15 cellular contexts compared by ENCODE assay signal in genomic region chr20:51803157-51803854, GRCh38. TPM values are rescaled to one million over a fixed set of nuclear protein-coding genes. Genes with fewer than 3 reads are reported as not detected.
DNase-seq lines count a peak whose midpoint lies in the region; ATAC-seq, FAIRE-seq and TF ChIP-seq lines count a peak whose summit lies in the region.
"Had no signal": no experiment of that assay in that cellular context is flagged by ENCODE, and none has a peak within 500 bp of the region (broad histone marks: within the 10 kb centered on the region; RNA-seq: fewer than 3 reads in every experiment).

No MANE protein-coding gene starts in this region.

- peak; percentile 46 for FAIRE-seq in endothelial cell of umbilical vein (lab: Jason Lieb, UNC)
- FAIRE-seq in GM12892 (lab: Jason Lieb, UNC) = no peak
- FAIRE-seq: pancreas had no signal

- no peak overlapping the region for H4K91ac ChIP-seq in neuronal stem cell (ENCODE audit: low read depth, low read length, poor library complexity)

- H3K23ac ChIP-seq in neuronal stem cell (ENCODE audit: low read depth, low read length, poor library complexity) = no peak overlapping the region

- DNase-seq in ELR (ENCODE audit: low read depth) = peak; percentile 48
- peak; percentile 77 for DNase-seq in M059J (ENCODE audit: low read depth)
- DNase-seq in endothelial cell of umbilical vein (ENCODE audit: low read depth, low spot score) = no peak
- DNase-seq in neuronal stem cell (ENCODE audit: low spot score) = no peak
- no peak for DNase-seq in NCI-H345 (lab: John Stamatoyannopoulos, UW)
- no peak for DNase-seq in GM12892 (ENCODE audit: insufficient read length)
- no peak for DNase-seq in NCI-H2196 (lab: John Stamatoyannopoulos, UW; ENCODE audit: unreplicated experiment)
- DNase-seq: activated CD4-positive, alpha-beta memory T cell treated with anti-CD3 and anti-CD28 coated beads, Interleukin-2, amount 10 ng/mL, durations not matched to agents 7 days and 5 days; NCI-H187 treated with DMSO at 0.1 percent for 48 hours; spleen; stimulated activated naive B cell treated with anti-CD40 and anti-IgM and Interleukin-4, amounts not matched to agents 10 μg/mL and 1 μg/mL and 100 μg/mL, for 72 hours had no signal

- H3K79me2 ChIP-seq in endothelial cell of umbilical vein (ENCODE audit: control insufficient read depth, insufficient read depth, low read length) = no peaks in the 10 kb centered on the region

- no CpG with 5 or more reads among the region's 4 CpGs for WGBS in neuronal stem cell (ENCODE audit: extremely low coverage in 2 of 2, insufficient read length in 2 of 2, insufficient replicate concordance in 1 of 2), 2 donors

- no peak overlapping the region for H2BK120ac ChIP-seq in neuronal stem cell (ENCODE audit: low read depth, low read length)

- no peak overlapping the region for H3K4me2 ChIP-seq in endothelial cell of umbilical vein (ENCODE audit: insufficient read depth, low read length)
- no peak overlapping the region for H3K4me2 ChIP-seq in neuronal stem cell (ENCODE audit: insufficient read depth, low read length, poor library complexity, severe bottlenecking)

- CTCF ChIA-PET in endothelial cell of umbilical vein (lab: Charles Lee) = interaction anchor here (0.7 to 2.4 kb wide), 3 partner anchors 142 to 266 kb away, joined by 3 to 8 read pairs (median 3); no protein-coding TSS in a partner anchor

- H3K4me1 ChIP-seq in endothelial cell of umbilical vein (ENCODE audit: control insufficient read depth, extremely low read depth, insufficient read depth, low read length) (peaks cover 14% of the 10 kb centered on the region), neuronal stem cell (ENCODE audit: control insufficient read depth in 2 of 2, insufficient read depth in 1 of 2, low read depth in 1 of 2, low read length in 2 of 2) (peaks cover 9 to 15% of the 10 kb centered on the region in 2 donors)

- no peak overlapping the region for H3K4ac ChIP-seq in neuronal stem cell (ENCODE audit: low read length)

- H3K27ac ChIP-seq in endothelial cell of umbilical vein (ENCODE audit: insufficient read depth, low read depth, low read length) = no peak overlapping the region
- no peak overlapping the region for H3K27ac ChIP-seq in neuronal stem cell (replicated peaks; ENCODE audit: low read length)
- H3K27ac ChIP-seq: spleen had no signal

- TF ChIP-seq CTCF in endothelial cell of umbilical vein (IDR thresholded peaks at IDR 0.05; ENCODE audit: extremely low read depth in 1 of 2, insufficient read depth in 1 of 2, low read depth in 1 of 2, low read length in 2 of 2) = no peak

- H2BK15ac ChIP-seq in neuronal stem cell (ENCODE audit: low read length) = no peak overlapping the region

- no peak overlapping the region for H2AFZ ChIP-seq in endothelial cell of umbilical vein (ENCODE audit: low read depth, low read length)
- peak overlapping the region; percentile 77 for H2AFZ ChIP-seq in neuronal stem cell (ENCODE audit: low read length)

- peaks cover 3% of the 10 kb centered on the region for H3K79me1 ChIP-seq in neuronal stem cell (ENCODE audit: low read depth, low read length)

- H3K9me3 ChIP-seq in endothelial cell of umbilical vein (replicated peaks; ENCODE audit: control insufficient read depth, insufficient read depth, low read length) (no peaks in the 10 kb centered on the region), neuronal stem cell (replicated peaks in 1 of 2; ENCODE audit: control insufficient read depth in 2 of 2, insufficient read depth in 1 of 2, low read depth in 1 of 2, low read length in 2 of 2) (no peaks in the 10 kb centered on the region)
- H3K9me3 ChIP-seq: pancreas, spleen had no signal

- TF ChIP-seq POLR2A in endothelial cell of umbilical vein (IDR thresholded peaks at IDR 0.05; ENCODE audit: low read depth, low read length) (no peak), GM12892 (IDR thresholded peaks at IDR 0.05; ENCODE audit: low read depth, low read length) (no peak)

- H2BK5ac ChIP-seq in neuronal stem cell (ENCODE audit: low read length) = no peak overlapping the region

- H3K18ac ChIP-seq in neuronal stem cell (ENCODE audit: low read length) = no peak overlapping the region

- H3K9ac ChIP-seq in endothelial cell of umbilical vein (replicated peaks; ENCODE audit: extremely low read depth, insufficient read depth, low read length) (no peak overlapping the region), neuronal stem cell (ENCODE audit: low read depth, low read length, poor library complexity) (no peak overlapping the region)

- dilution Hi-C loops in endothelial cell of umbilical vein (cut with MboI; ENCODE audit: extremely low pct_ligation_motif_present, low sequenced_read_pairs) = no loop called here

- ATAC-seq in GM18517 (IDR thresholded peaks at IDR 0.05; ENCODE audit: unreplicated experiment) = no peak
- ATAC-seq: stimulated activated naive B cell treated with anti-CD40 and anti-IgM and Interleukin-4, amounts not matched to agents 10 μg/mL and 1 μg/mL and 100 μg/mL, for 72 hours had no signal

- no peak overlapping the region for H2BK12ac ChIP-seq in neuronal stem cell (ENCODE audit: low read length)

- H3K14ac ChIP-seq in neuronal stem cell (ENCODE audit: low read length) = no peak overlapping the region

- H3K27me3 ChIP-seq in endothelial cell of umbilical vein (ENCODE audit: control insufficient read depth in 2 of 2, insufficient read depth in 2 of 2, low read length in 2 of 2) (peaks cover 10 to 30% of the 10 kb centered on the region in 2 experiments), neuronal stem cell (ENCODE audit: control insufficient read depth in 3 of 3, insufficient read depth in 3 of 3, low read depth in 1 of 3, low read length in 3 of 3) (no peaks in the 10 kb centered on the region)
- H3K27me3 ChIP-seq: pancreas had no signal

- no peak overlapping the region for H2AK5ac ChIP-seq in neuronal stem cell (ENCODE audit: low read depth, low read length)

- no peak overlapping the region for H4K8ac ChIP-seq in neuronal stem cell (ENCODE audit: low read depth, low read length)

- intact Hi-C loops in endothelial cell of umbilical vein (cut with micrococcal nuclease) = loop anchor here (5.0 kb wide), 1 partner anchor 106 kb away; no protein-coding TSS in a partner anchor

- H3K9me1 ChIP-seq in endothelial cell of umbilical vein (replicated peaks; ENCODE audit: control insufficient read depth, extremely low read depth, insufficient read depth, low read length) = no peaks in the 10 kb centered on the region

- H4K20me1 ChIP-seq in endothelial cell of umbilical vein (replicated peaks; ENCODE audit: control insufficient read depth, extremely low read depth, insufficient read depth, low read length) = no peaks in the 10 kb centered on the region

- POLR2A ChIA-PET in endothelial cell of umbilical vein (lab: Charles Lee) = no interaction called here

- H3K36me3 ChIP-seq in endothelial cell of umbilical vein (ENCODE audit: control insufficient read depth in 2 of 2, extremely low read depth in 1 of 2, insufficient read depth in 2 of 2, low read length in 2 of 2) (no peaks in the 10 kb centered on the region), neuronal stem cell (replicated peaks in 1 of 2; ENCODE audit: control insufficient read depth in 2 of 2, insufficient read depth in 2 of 2, low read length in 2 of 2) (no peaks in the 10 kb centered on the region)
- H3K36me3 ChIP-seq: pancreas, spleen had no signal

- no peak overlapping the region for H3K4me3 ChIP-seq in endothelial cell of umbilical vein (replicated peaks in 1 of 3; ENCODE audit: insufficient read depth in 1 of 3, low read depth in 1 of 3, low read length in 3 of 3)
- H3K4me3 ChIP-seq in neuronal stem cell (ENCODE audit: low read length in 2 of 2) = no peak overlapping the region
- H3K4me3 ChIP-seq: spleen had no signal

- BruUV-seq in endothelial cell of umbilical vein (replicated peaks; lab: Mats Ljungman, UMichigan) = no TSS peak

TF ChIP-seq in endothelial cell of umbilical vein, 7 proteins besides CTCF, POLR2A, EP300 and RAD21 (continues in another document):
- TF ChIP-seq EZH2 (IDR thresholded peaks at IDR 0.05; ENCODE audit: borderline replicate concordance, low read depth, low read length, severe bottlenecking) (no peak), FOS (IDR thresholded peaks at IDR 0.05; ENCODE audit: borderline replicate concordance, insufficient read depth, low read length) (no peak), JUN (IDR thresholded peaks at IDR 0.05; ENCODE audit: borderline replicate concordance, insufficient read depth, insufficient read length, low read depth) (no peak), MAX (IDR thresholded peaks at IDR 0.05; ENCODE audit: insufficient read depth, insufficient read length) (no peak), GATA2 (IDR thresholded peaks at IDR 0.05; ENCODE audit: insufficient read depth, insufficient read length, low read depth, low read length) (no peak), MYC (IDR thresholded peaks at IDR 0.05; ENCODE audit: low read depth, low read length) (no peak)

RNA-seq across cellular contexts. Expression of gene SALL4, which starts 1.0 kb away (rescaled TPM):
- 1.6 and 2.4 TPM in 2 replicates for total RNA-seq in M059J (2014; rRNA removed; shearing (Covaris generic))
- total RNA-seq in endothelial cell of umbilical vein = 1.4 and 1.9 TPM in 2 replicates
- polyA plus RNA-seq in endothelial cell of umbilical vein = 0.67 and 1.3 TPM in 2 replicates
- 0.28 and 0.48 TPM in 2 replicates for polyA plus RNA-seq in endothelial cell of umbilical vein (2011; cell fraction: cytosol; rRNA removed)
- 6.5 and 6.8 TPM in 2 replicates for polyA plus RNA-seq in endothelial cell of umbilical vein (2011; cell fraction: nucleus; rRNA removed)
- polyA plus RNA-seq in endothelial cell of umbilical vein (2012) = 0.51 and 1.00 TPM in 2 replicates
- 0.98 and 3.3 TPM in 2 replicates for polyA minus RNA-seq in endothelial cell of umbilical vein
- polyA minus RNA-seq in endothelial cell of umbilical vein (2011; cell fraction: cytosol; rRNA and poly(A)+ RNA removed) = 1.5 TPM
- polyA minus RNA-seq in endothelial cell of umbilical vein (2011; cell fraction: nucleus; rRNA and poly(A)+ RNA removed) = 1.4 and 2.7 TPM in 2 replicates
- 109 TPM for polyA plus RNA-seq in neuronal stem cell (2013, experiment 1 of 2)
- polyA plus RNA-seq in neuronal stem cell (2013, experiment 2 of 2) = 114 TPM
- not detected for polyA plus RNA-seq in GM12892 (2012; ENCODE audit: missing spikeins)
- total RNA-seq: activated CD4-positive, alpha-beta memory T cell treated with anti-CD3 and anti-CD28 coated beads, Interleukin-2, amount 10 ng/mL, durations not matched to agents 7 days and 5 days; HT1080; mononuclear cell had no signal

RNA-seq across cellular contexts. Expression of gene ATP9A, which starts 35.1 kb away (rescaled TPM):
- total RNA-seq in M059J (2014; rRNA removed; shearing (Covaris generic)) = 11.0 and 20.6 TPM in 2 replicates
- 35.2 and 41.5 TPM in 2 replicates for total RNA-seq in endothelial cell of umbilical vein
- 18.5 and 20.9 TPM in 2 replicates for polyA plus RNA-seq in endothelial cell of umbilical vein
- polyA plus RNA-seq in endothelial cell of umbilical vein (2011; cell fraction: cytosol; rRNA removed) = 16.6 and 17.8 TPM in 2 replicates
- 25.9 and 26.1 TPM in 2 replicates for polyA plus RNA-seq in endothelial cell of umbilical vein (2011; cell fraction: nucleus; rRNA removed)
- 21.5 and 23.6 TPM in 2 replicates for polyA plus RNA-seq in endothelial cell of umbilical vein (2012)
- 85.7 and 89.7 TPM in 2 replicates for polyA minus RNA-seq in endothelial cell of umbilical vein
- polyA minus RNA-seq in endothelial cell of umbilical vein (2011; cell fraction: cytosol; rRNA and poly(A)+ RNA removed) = 12.4 TPM
- 29.2 and 31.2 TPM in 2 replicates for polyA minus RNA-seq in endothelial cell of umbilical vein (2011; cell fraction: nucleus; rRNA and poly(A)+ RNA removed)
- polyA plus RNA-seq in neuronal stem cell (2013, experiment 1 of 2) = 8.4 TPM
- polyA plus RNA-seq in neuronal stem cell (2013, experiment 2 of 2) = 8.9 TPM
- 0.17 TPM for polyA plus RNA-seq in GM12892 (2012; ENCODE audit: missing spikeins)

Comparison
In these comparisons a context has a peak if more than half of its experiments do, and no peak if none do; other contexts are left out.
1. DNase-seq: peak in ELR (single experiment) and M059J (single experiment); none in endothelial cell of umbilical vein (single experiment), neuronal stem cell (single experiment), NCI-H345 (single experiment), GM12892 (single experiment) and NCI-H2196 (single experiment).